In the genomic region with DNA sequence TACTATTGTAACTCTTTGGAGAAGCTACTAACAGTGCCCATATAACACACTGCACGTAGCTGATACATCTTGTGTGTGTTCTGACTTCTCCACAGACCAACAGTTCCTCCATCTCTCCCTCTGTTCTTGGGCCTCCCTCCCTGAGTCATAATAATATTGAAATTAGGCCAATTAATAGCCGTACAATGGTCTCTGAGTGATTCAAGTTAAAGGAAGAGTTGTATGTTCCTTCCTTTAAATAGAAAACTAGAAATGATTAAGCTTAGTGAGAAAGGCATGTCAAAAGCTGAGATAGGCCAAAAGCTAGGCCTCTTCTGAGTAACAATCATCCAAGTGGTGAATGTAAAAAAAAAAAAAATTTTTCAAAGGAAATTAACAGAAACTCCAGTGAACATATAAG, we compare ENCODE assay signal across 1 cellular context.
TF ChIP-seq lines count a peak whose summit lies in the region.

No MANE protein-coding gene starts in this region.

TF ChIP-seq in GM12878, 131 proteins besides CTCF, POLR2A, EP300 and RAD21 (continued from another document):
- TF ChIP-seq TCF12 (IDR thresholded peaks at IDR 0.05; ENCODE audit: low read depth, low read length) (no peak), NFXL1 (IDR thresholded peaks at IDR 0.05; ENCODE audit: borderline replicate concordance) (no peak), SUPT20H (IDR thresholded peaks at IDR 0.05; ENCODE audit: borderline replicate concordance, control insufficient read depth, low read depth, low read length) (no peak)
- TF ChIP-seq, protein P1, sequence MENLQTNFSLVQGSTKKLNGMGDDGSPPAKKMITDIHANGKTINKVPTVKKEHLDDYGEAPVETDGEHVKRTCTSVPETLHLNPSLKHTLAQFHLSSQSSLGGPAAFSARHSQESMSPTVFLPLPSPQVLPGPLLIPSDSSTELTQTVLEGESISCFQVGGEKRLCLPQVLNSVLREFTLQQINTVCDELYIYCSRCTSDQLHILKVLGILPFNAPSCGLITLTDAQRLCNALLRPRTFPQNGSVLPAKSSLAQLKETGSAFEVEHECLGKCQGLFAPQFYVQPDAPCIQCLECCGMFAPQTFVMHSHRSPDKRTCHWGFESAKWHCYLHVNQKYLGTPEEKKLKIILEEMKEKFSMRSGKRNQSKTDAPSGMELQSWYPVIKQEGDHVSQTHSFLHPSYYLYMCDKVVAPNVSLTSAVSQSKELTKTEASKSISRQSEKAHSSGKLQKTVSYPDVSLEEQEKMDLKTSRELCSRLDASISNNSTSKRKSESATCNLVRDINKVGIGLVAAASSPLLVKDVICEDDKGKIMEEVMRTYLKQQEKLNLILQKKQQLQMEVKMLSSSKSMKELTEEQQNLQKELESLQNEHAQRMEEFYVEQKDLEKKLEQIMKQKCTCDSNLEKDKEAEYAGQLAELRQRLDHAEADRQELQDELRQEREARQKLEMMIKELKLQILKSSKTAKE (IDR thresholded peaks at IDR 0.05; ENCODE audit: low read depth, poor library complexity, severe bottlenecking), result no peak
